Comparison of ENCODE assay signal across 26 cellular contexts in genomic region chr3:61565569-61565968, GRCh38. TPM values are rescaled to one million over a fixed set of nuclear protein-coding genes. Genes with fewer than 3 reads are reported as not detected.
DNase-seq lines count a peak whose midpoint lies in the region; ATAC-seq, FAIRE-seq and TF ChIP-seq lines count a peak whose summit lies in the region.
"Had no signal": no experiment of that assay in that cellular context is flagged by ENCODE, and none has a peak within 500 bp of the region (broad histone marks: within the 10 kb centered on the region; RNA-seq: fewer than 3 reads in every experiment).

No MANE protein-coding gene starts in this region.

- CTCF ChIA-PET in MCF 10A (lab: Yijun Ruan, JAX) = interaction anchor here (0.6 to 2.8 kb wide), 16 partner anchors 9 to 628 kb away, joined by 3 to 9 read pairs (median 4); no protein-coding TSS in a partner anchor

- ATAC-seq in HG02571 (IDR thresholded peaks at IDR 0.05; ENCODE audit: unreplicated experiment) = no peak
- ATAC-seq: activated CD4-positive, CD25-positive, alpha-beta regulatory T cell treated with anti-CD3 and anti-CD28 coated beads, Interleukin-2, amount 50 U/mL, for 24 hours; esophagus mucosa; stimulated activated naive CD8-positive, alpha-beta T cell treated with anti-CD3 and anti-CD28 coated beads, Interleukin-15, Interleukin-2, amounts not matched to agents 100 U/mL and 50 U/mL, for 24 hours had no signal

- peaks cover 40% of the 10 kb centered on the region for H3K4me1 Mint-ChIP-seq in MCF 10A (ENCODE audit: insufficient read depth, unreplicated experiment)
- peaks cover 10% of the 10 kb centered on the region for H3K4me1 Mint-ChIP-seq in astrocyte (ENCODE audit: low read depth, unreplicated experiment)

- H3K4me3 Mint-ChIP-seq in MCF 10A (ENCODE audit: unreplicated experiment) = peak overlapping the region; percentile 21
- H3K4me3 Mint-ChIP-seq in astrocyte (ENCODE audit: unreplicated experiment) = peak overlapping the region; percentile 2
- H3K4me3 Mint-ChIP-seq: activated naive CD8-positive, alpha-beta T cell treated with anti-CD3 and anti-CD28 coated beads, Interleukin-2, amount 10 ng/mL, durations not matched to agents 7 days and 5 days; naive B cell had no signal

- H3K27me3 Mint-ChIP-seq in MCF 10A (ENCODE audit: insufficient read depth, unreplicated experiment) (no peaks in the 10 kb centered on the region), astrocyte (ENCODE audit: low read depth, unreplicated experiment) (no peaks in the 10 kb centered on the region)

- peaks cover 75% of the 10 kb centered on the region for H3K79me2 ChIP-seq in astrocyte (ENCODE audit: insufficient read depth, low read length)

- no peak overlapping the region for H2AFZ ChIP-seq in astrocyte (ENCODE audit: low read depth, low read length)

- no peak for FAIRE-seq in astrocyte (lab: Jason Lieb, UNC)
- FAIRE-seq: islet of Langerhans had no signal

- peaks cover 11% of the 10 kb centered on the region for H3K36me3 Mint-ChIP-seq in MCF 10A (ENCODE audit: insufficient read depth, unreplicated experiment)
- H3K36me3 Mint-ChIP-seq in astrocyte (ENCODE audit: low read depth, unreplicated experiment) = no peaks in the 10 kb centered on the region
- H3K36me3 Mint-ChIP-seq: activated naive CD8-positive, alpha-beta T cell treated with anti-CD3 and anti-CD28 coated beads, Interleukin-2, amount 10 ng/mL, durations not matched to agents 7 days and 5 days; IgD-negative memory B cell; naive B cell had no signal

- no peak overlapping the region for H3K9ac ChIP-seq in astrocyte (ENCODE audit: low read length)

- no peak overlapping the region for H3K27ac Mint-ChIP-seq in MCF 10A (ENCODE audit: low read depth, unreplicated experiment)
- no peak overlapping the region for H3K27ac Mint-ChIP-seq in astrocyte (ENCODE audit: unreplicated experiment)
- H3K27ac Mint-ChIP-seq: activated naive CD8-positive, alpha-beta T cell treated with anti-CD3 and anti-CD28 coated beads, Interleukin-2, amount 10 ng/mL, durations not matched to agents 7 days and 5 days; IgD-negative memory B cell had no signal

- H3K4me3 ChIP-seq in breast epithelium (no peak overlapping the region), astrocyte (ENCODE audit: insufficient read depth, low read depth, low read length) (no peak overlapping the region)

- TSS peak; percentile 1 for BruUV-seq in MCF 10A (replicated peaks; lab: Mats Ljungman, UMichigan)

- no peak overlapping the region for H3K27ac ChIP-seq in breast epithelium
- H3K27ac ChIP-seq in astrocyte (ENCODE audit: low read depth, low read length) = no peak overlapping the region

- no peaks in the 10 kb centered on the region for H3K9me3 ChIP-seq in breast epithelium
- H3K9me3 ChIP-seq in astrocyte (ENCODE audit: insufficient read depth, low read depth, low read length) = no peaks in the 10 kb centered on the region
- H3K9me3 ChIP-seq: BE2C, sigmoid colon, transverse colon had no signal

- H3K27me3 ChIP-seq in breast epithelium = no peaks in the 10 kb centered on the region
- H3K27me3 ChIP-seq in astrocyte (ENCODE audit: insufficient read depth, low read length) = no peaks in the 10 kb centered on the region
- H3K27me3 ChIP-seq: sigmoid colon had no signal

- POLR2A ChIA-PET in MCF 10A (lab: Yijun Ruan, JAX) = interaction anchor here (0.6 to 6.1 kb wide), 5 partner anchors 7 to 698 kb away, joined by 3 to 76 read pairs (median 3); no protein-coding TSS in a partner anchor

- TF ChIP-seq POLR2A in breast epithelium (IDR thresholded peaks at IDR 0.05) = no peak

- DNase-seq in MCF 10A (ENCODE audit: unreplicated experiment) (peak; percentile 65), breast epithelium (ENCODE audit: low spot score in 2 of 2) (no peak), astrocyte (ENCODE audit: low read depth) (no peak), iris pigment epithelial cell (ENCODE audit: low read depth) (peak; percentile 42), cerebellar cortex (ENCODE audit: low spot score) (no peak), OCI-M1 (lab: John Stamatoyannopoulos, UW) (no peak)
- DNase-seq in activated effector memory CD4-positive, alpha-beta T cell treated with anti-CD3 and anti-CD28 coated beads, Interleukin-2, amount 50 U/mL, for 16 hours = no peak
- DNase-seq: 8988T; activated naive CD8-positive, alpha-beta T cell treated with anti-CD3 and anti-CD28 coated beads, Interleukin-2, amount 10 ng/mL, durations not matched to agents 7 days and 5 days; BE2C; COR-L47; GDM1; H7; naive B cell; NCI-H1694; NCI-H82; sigmoid colon; stimulated activated CD4-positive, alpha-beta T cell treated with anti-CD3 and anti-CD28 coated beads, Interleukin-2, amount 100 ng/mL, for 24 hours; stimulated activated naive CD8-positive, alpha-beta T cell treated with anti-CD3 and anti-CD28 coated beads, Interleukin-15, Interleukin-2, amounts not matched to agents 100 U/mL and 50 U/mL, for 24 hours; T-helper 9 cell; transverse colon had no signal

- H3K9me3 Mint-ChIP-seq in MCF 10A (ENCODE audit: unreplicated experiment) (no peaks in the 10 kb centered on the region), astrocyte (ENCODE audit: unreplicated experiment) (no peaks in the 10 kb centered on the region)
- H3K9me3 Mint-ChIP-seq: activated naive CD8-positive, alpha-beta T cell treated with anti-CD3 and anti-CD28 coated beads, Interleukin-2, amount 10 ng/mL, durations not matched to agents 7 days and 5 days; IgD-negative memory B cell; naive B cell had no signal

- no peak overlapping the region for H3K4me2 ChIP-seq in astrocyte (ENCODE audit: low read length)

- no peak for TF ChIP-seq CTCF in MCF 10A (IDR thresholded peaks at IDR 0.05; ENCODE audit: unreplicated experiment)
- no peak for TF ChIP-seq CTCF in breast epithelium (IDR thresholded peaks at IDR 0.05)
- no peak for TF ChIP-seq CTCF in astrocyte (IDR thresholded peaks at IDR 0.05; ENCODE audit: insufficient read depth, low read depth, low read length)

- H3K36me3 ChIP-seq in breast epithelium (no peaks in the 10 kb centered on the region), astrocyte (ENCODE audit: insufficient read depth, low read length) (no peaks in the 10 kb centered on the region)
- H3K36me3 ChIP-seq: BE2C, sigmoid colon, transverse colon had no signal

- peaks cover 72% of the 10 kb centered on the region for H4K20me1 ChIP-seq in astrocyte (ENCODE audit: insufficient read depth, low read length)

- H3K4me1 ChIP-seq in breast epithelium (no peaks in the 10 kb centered on the region), astrocyte (ENCODE audit: insufficient read depth, low read length) (peaks cover 21% of the 10 kb centered on the region)
- H3K4me1 ChIP-seq: BE2C had no signal

- intact Hi-C loops in MCF 10A (cut with micrococcal nuclease) = loop anchor here (10.0 kb wide), 1 partner anchor 209 kb away; no protein-coding TSS in a partner anchor
- intact Hi-C loops in breast epithelium (cut with DNase I; ENCODE audit: low total_unique reads) = no loop called here

RNA-seq across cellular contexts. Expression of gene PTPRG, which starts 4.2 kb away (rescaled TPM):
- total RNA-seq in MCF 10A (2022) (47.9 and 54.5 TPM in 2 replicates), breast epithelium (100 to 1,000 TPM in 1 of 3 donors, 10 to 100 TPM in 2; 42.3 to 179 (median 61.6) TPM), astrocyte (37.8 and 39.6 TPM in 2 replicates)
- total RNA-seq: activated naive CD8-positive, alpha-beta T cell treated with anti-CD3 and anti-CD28 coated beads, Interleukin-2, amount 10 ng/mL, durations not matched to agents 7 days and 5 days had no signal

Comparison
In these comparisons a context has a peak if more than half of its experiments do, and no peak if none do; other contexts are left out.
1. DNase-seq: peak in MCF 10A (single experiment) and iris pigment epithelial cell (single experiment); none in breast epithelium (0 of 2), astrocyte (single experiment), cerebellar cortex (single experiment), activated effector memory CD4-positive, alpha-beta T cell treated with anti-CD3 and anti-CD28 coated beads, Interleukin-2, amount 50 U/mL, for 16 hours (single experiment) and OCI-M1 (single experiment).